ENCODE assay signal across 1 cellular context in the genomic region with DNA sequence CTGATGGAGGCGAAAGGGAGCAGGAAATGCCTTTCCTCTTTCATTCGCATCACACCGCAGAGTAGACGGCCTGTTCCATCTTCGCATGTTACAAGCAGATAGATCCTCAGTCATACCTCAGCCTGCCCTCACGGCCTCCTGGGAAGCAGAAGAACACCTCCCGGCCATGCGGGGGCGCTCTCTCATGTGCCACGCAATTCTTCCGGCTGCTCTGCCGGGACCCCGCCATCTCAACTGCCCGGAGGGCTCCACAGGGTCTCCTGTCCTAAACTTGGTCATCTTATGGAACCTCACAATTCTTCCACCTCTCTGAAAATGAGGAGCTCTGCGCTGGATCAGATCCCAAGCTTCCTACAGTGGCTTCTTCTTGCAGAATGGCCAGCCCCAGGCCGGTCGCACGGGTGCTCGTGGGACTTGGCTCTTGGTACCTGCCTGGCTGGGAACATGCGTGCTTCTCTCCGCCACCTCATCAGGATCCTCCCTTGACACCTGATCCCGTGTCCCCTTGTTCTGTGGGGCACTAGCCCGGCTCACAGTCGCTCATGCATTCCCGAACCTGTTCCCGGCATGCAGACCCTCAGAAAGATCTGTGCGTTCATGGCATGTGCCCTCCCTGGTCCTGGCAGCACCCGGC.
A peak's percentile ranks its signal among the peaks of the same experiment; 100 is the strongest.
TF ChIP-seq lines count a peak whose summit lies in the region.

No MANE protein-coding gene starts in this region.

TF ChIP-seq in HepG2, 621 proteins besides CTCF, POLR2A, EP300 and RAD21:
- TF ChIP-seq, protein P1, sequence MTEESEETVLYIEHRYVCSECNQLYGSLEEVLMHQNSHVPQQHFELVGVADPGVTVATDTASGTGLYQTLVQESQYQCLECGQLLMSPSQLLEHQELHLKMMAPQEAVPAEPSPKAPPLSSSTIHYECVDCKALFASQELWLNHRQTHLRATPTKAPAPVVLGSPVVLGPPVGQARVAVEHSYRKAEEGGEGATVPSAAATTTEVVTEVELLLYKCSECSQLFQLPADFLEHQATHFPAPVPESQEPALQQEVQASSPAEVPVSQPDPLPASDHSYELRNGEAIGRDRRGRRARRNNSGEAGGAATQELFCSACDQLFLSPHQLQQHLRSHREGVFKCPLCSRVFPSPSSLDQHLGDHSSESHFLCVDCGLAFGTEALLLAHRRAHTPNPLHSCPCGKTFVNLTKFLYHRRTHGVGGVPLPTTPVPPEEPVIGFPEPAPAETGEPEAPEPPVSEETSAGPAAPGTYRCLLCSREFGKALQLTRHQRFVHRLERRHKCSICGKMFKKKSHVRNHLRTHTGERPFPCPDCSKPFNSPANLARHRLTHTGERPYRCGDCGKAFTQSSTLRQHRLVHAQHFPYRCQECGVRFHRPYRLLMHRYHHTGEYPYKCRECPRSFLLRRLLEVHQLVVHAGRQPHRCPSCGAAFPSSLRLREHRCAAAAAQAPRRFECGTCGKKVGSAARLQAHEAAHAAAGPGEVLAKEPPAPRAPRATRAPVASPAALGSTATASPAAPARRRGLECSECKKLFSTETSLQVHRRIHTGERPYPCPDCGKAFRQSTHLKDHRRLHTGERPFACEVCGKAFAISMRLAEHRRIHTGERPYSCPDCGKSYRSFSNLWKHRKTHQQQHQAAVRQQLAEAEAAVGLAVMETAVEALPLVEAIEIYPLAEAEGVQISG (CRISPR knock-in tag; IDR thresholded peaks at IDR 0.05) = peak; percentile 80
- TF ChIP-seq CENPX (CRISPR knock-in tag; IDR thresholded peaks at IDR 0.05) (no peak), STAG1 (CRISPR knock-in tag; IDR thresholded peaks at IDR 0.05) (peak; percentile 41)
TF ChIP-seq in HepG2: peak in this region for 2.
